8 cellular contexts compared by ENCODE assay signal in the genomic region with DNA sequence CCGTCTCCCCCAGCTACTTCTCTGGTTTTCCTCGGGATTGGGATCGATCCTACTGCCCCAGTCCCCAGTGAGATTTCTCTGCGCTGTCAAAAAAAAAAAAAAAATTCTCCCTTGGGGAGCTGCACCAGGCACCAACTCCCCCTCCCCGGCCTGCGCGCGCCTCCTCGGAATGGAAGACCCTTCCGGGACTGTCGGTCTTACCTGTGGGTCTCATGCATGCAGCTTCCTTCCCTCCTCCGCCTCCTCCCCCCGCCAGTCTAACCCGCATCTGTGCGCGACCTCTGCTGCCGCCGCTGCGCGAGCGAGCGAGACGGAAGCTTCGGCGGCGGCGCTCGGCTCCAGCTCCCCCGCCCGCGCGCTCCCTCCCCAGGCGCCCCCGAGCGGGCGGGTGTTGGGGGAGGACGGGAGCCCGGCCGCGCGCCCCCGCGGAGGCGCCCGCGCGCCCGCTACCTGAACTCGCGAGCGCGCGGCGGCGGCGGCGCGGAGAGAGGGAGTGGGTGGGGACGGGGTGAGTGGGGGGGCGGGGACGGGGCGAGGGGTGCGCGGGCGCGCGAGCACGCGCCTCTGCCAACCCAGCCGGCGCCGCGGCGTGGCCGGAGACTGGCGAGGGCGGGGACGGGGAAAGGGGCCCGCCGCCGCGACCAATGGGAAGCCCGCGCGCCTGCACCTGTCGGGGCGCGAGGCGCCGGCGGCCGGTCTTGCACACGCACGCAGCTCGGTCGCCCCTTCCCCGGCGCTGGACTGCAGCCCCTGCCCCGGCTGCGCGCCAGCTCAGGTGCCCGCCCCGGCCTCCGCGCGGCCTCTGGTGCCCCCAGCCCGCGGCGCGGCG. TPM values are rescaled to one million over a fixed set of nuclear protein-coding genes. Genes with fewer than 3 reads are reported as not detected.
DNase-seq lines count a peak whose midpoint lies in the region; ATAC-seq and TF ChIP-seq lines count a peak whose summit lies in the region.

A gene with protein sequence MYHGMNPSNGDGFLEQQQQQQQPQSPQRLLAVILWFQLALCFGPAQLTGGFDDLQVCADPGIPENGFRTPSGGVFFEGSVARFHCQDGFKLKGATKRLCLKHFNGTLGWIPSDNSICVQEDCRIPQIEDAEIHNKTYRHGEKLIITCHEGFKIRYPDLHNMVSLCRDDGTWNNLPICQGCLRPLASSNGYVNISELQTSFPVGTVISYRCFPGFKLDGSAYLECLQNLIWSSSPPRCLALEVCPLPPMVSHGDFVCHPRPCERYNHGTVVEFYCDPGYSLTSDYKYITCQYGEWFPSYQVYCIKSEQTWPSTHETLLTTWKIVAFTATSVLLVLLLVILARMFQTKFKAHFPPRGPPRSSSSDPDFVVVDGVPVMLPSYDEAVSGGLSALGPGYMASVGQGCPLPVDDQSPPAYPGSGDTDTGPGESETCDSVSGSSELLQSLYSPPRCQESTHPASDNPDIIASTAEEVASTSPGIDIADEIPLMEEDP (minus strand): TSS at position 321 of the 829 bp plus-strand sequence. CDS start 751 bp downstream, outside the sequence.

- CTCF ChIA-PET in BJ (lab: Yijun Ruan, JAX): interaction anchor here (1.1 kb wide), 1 partner anchor 15 kb away, joined by 4 read pairs; no protein-coding TSS in a partner anchor

- peaks cover 9% of the 10 kb centered on the region for H3K4me1 Mint-ChIP-seq in memory B cell

- peaks cover 6% of the 10 kb centered on the region for H3K4me1 ChIP-seq in colonic mucosa

- peaks cover 15% of the 10 kb centered on the region for H3K27me3 Mint-ChIP-seq in memory B cell

- H3K27ac Mint-ChIP-seq in memory B cell: no peak within 1 kb of the TSS

- peak; percentile 67 for ATAC-seq in GM21381 (IDR thresholded peaks at IDR 0.05; ENCODE audit: unreplicated experiment)
- ATAC-seq in memory B cell (ENCODE audit: low read depth): peak; percentile 81

- H3K4me3 Mint-ChIP-seq in memory B cell: peak within 1 kb of the TSS; percentile 85

- TF ChIP-seq CTCF in BJ (IDR thresholded peaks at IDR 0.05; ENCODE audit: insufficient read depth, low read depth, low read length) (no peak), colonic mucosa (IDR thresholded peaks at IDR 0.05) (no peak)

- POLR2A ChIA-PET in BJ (lab: Charles Lee): no interaction called here

- H3K4me3 ChIP-seq in BJ (ENCODE audit: low read depth, low read length) (peak within 1 kb of the TSS; percentile 17), colonic mucosa (peak within 1 kb of the TSS; percentile 37)

- H3K27me3 ChIP-seq in BJ (ENCODE audit: control insufficient read depth, insufficient read depth, low read length) (peaks cover 28% of the 10 kb centered on the region), colonic mucosa (peaks cover 32% of the 10 kb centered on the region)

- no peaks in the 10 kb centered on the region for H3K36me3 ChIP-seq in BJ (ENCODE audit: control insufficient read depth, insufficient read depth, low read length)
- no peaks in the 10 kb centered on the region for H3K36me3 ChIP-seq in colonic mucosa

- H3K36me3 Mint-ChIP-seq in memory B cell: no peaks in the 10 kb centered on the region

- H3K27ac ChIP-seq in colonic mucosa: no peak within 1 kb of the TSS

- intact Hi-C loops in colonic mucosa (cut with DNase I): no loop called here

- DNase-seq in BJ (ENCODE audit: low read depth) (no peak), NCI-H2029 treated with DMSO at 0.1 percent for 48 hours (lab: John Stamatoyannopoulos, UW) (peak; percentile 56), colonic mucosa (peak; percentile 34), memory B cell (ENCODE audit: low spot score in 2 of 2) (peak; percentile 12 to 32)
- DNase-seq in activated CD4-positive, alpha-beta T cell treated with anti-CD3 and anti-CD28 coated beads for 4 hours: peak; percentile 64 to 74
- DNase-seq in stimulated activated CD4-positive, alpha-beta T cell treated with anti-CD3 and anti-CD28 coated beads, TNF-alpha, amount 100 ng/mL, for 4 hours (ENCODE audit: low read depth in 3 of 3): peak; percentile 41 to 67 (median 55)
- no peak for DNase-seq in NK-92 treated with Interleukin-12 subunit alpha and Interleukin-12 subunit beta, amount 100 ng/mL, for 24 hours (lab: John Stamatoyannopoulos, UW)

- H3K9me3 Mint-ChIP-seq in memory B cell: no peaks in the 10 kb centered on the region

- H3K9me3 ChIP-seq in colonic mucosa: no peaks in the 10 kb centered on the region

- H3K9ac ChIP-seq in colonic mucosa (ENCODE audit: low read depth in 2 of 2, low read length in 2 of 2): peak within 1 kb of the TSS in 1 of 2 donors; percentile 24

RNA-seq across cellular contexts. Expression of the gene that starts here (rescaled TPM):
- polyA plus RNA-seq in BJ (2011; rRNA removed): 0.16 and 0.32 TPM in 2 replicates
- 0.26 and 3.0 TPM in 2 replicates for polyA minus RNA-seq in BJ (2011; rRNA and poly(A)+ RNA removed)
- total RNA-seq in colonic mucosa: under 1 TPM; 0.15 to 0.37 TPM

Comparison
In these comparisons a context has a peak if more than half of its experiments do, and no peak if none do; other contexts are left out.
1. Peak in DNase-seq and H3K4me3 ChIP-seq in colonic mucosa; RNA of the gene not detected or under 1 TPM.
2. DNase-seq: peak in NCI-H2029 treated with DMSO at 0.1 percent for 48 hours (single experiment), activated CD4-positive, alpha-beta T cell treated with anti-CD3 and anti-CD28 coated beads for 4 hours (2 of 2), memory B cell (2 of 2) and stimulated activated CD4-positive, alpha-beta T cell treated with anti-CD3 and anti-CD28 coated beads, TNF-alpha, amount 100 ng/mL, for 4 hours (3 of 3); none in BJ (single experiment) and NK-92 treated with Interleukin-12 subunit alpha and Interleukin-12 subunit beta, amount 100 ng/mL, for 24 hours (single experiment).